Comparison of ENCODE assay signal across 8 cellular contexts in genomic region chr15:90915808-90916440, GRCh38. TPM values are rescaled to one million over a fixed set of nuclear protein-coding genes. Genes with fewer than 3 reads are reported as not detected.
DNase-seq lines count a peak whose midpoint lies in the region; ATAC-seq and TF ChIP-seq lines count a peak whose summit lies in the region.
"Had no signal": no experiment of that assay in that cellular context is flagged by ENCODE, and none has a peak within 500 bp of the region (broad histone marks: within the 10 kb centered on the region; RNA-seq: fewer than 3 reads in every experiment).

No MANE protein-coding gene starts in this region.

- H3K27me3 ChIP-seq in Peyer's patch: no peaks in the 10 kb centered on the region
- H3K27me3 ChIP-seq in heart right ventricle: no peaks in the 10 kb centered on the region
- no peaks in the 10 kb centered on the region for H3K27me3 ChIP-seq in sigmoid colon

- H3K4me1 ChIP-seq in Peyer's patch (no peaks in the 10 kb centered on the region), heart right ventricle (peaks cover 3 to 42% (median 26%) of the 10 kb centered on the region in 9 donors), sigmoid colon (peaks cover 0 to 5% (median 0%) of the 10 kb centered on the region in 4 donors)

- H3K9me3 ChIP-seq in Peyer's patch: no peaks in the 10 kb centered on the region
- no peaks in the 10 kb centered on the region for H3K9me3 ChIP-seq in heart right ventricle
- H3K9me3 ChIP-seq in sigmoid colon: no peaks in the 10 kb centered on the region

- H3K4me3 ChIP-seq in Peyer's patch (no peak overlapping the region), heart right ventricle (peak overlapping the region in 3 of 10 donors; percentile 8 to 38 (median 11)), sigmoid colon (no peak overlapping the region)

- ATAC-seq in heart right ventricle (peak; percentile 50 to 82 (median 70)), GM18502 (IDR thresholded peaks at IDR 0.05; ENCODE audit: poor library complexity, unreplicated experiment) (no peak)

- H3K27ac ChIP-seq in Peyer's patch: peak overlapping the region in 1 of 4 donors; percentile 3
- peak overlapping the region in 9 of 10 donors; percentile 64 to 90 (median 80) for H3K27ac ChIP-seq in heart right ventricle
- peak overlapping the region in 2 of 4 donors; percentile 23 to 36 for H3K27ac ChIP-seq in sigmoid colon

- WGBS in heart right ventricle, 2 donors: 73 to 77% methylated on average over 25 of the region's 25 CpGs
- 69 to 88% methylated on average over 25 of the region's 25 CpGs for WGBS in sigmoid colon, 2 donors

- DNase-seq in Peyer's patch (peak in 2 of 3 donors; percentile 20 to 67), heart right ventricle (peak; percentile 50 to 71), sigmoid colon (peak; percentile 85), cerebellar nuclear complex (lab: John Stamatoyannopoulos, UW) (no peak)
- DNase-seq in activated CD4-positive, alpha-beta T cell treated with anti-CD3 and anti-CD28 coated beads for 48 hours: no peak
- DNase-seq: activated CD8-positive, alpha-beta memory T cell treated with anti-CD3 and anti-CD28 coated beads, Interleukin-2, amount 50 U/mL, for 48 hours had no signal

- TF ChIP-seq POLR2A in Peyer's patch (IDR thresholded peaks at IDR 0.05) (no peak), sigmoid colon (IDR thresholded peaks at IDR 0.05) (no peak)

- peaks cover 0 to 99% (median 0%) of the 10 kb centered on the region in 3 donors for H3K36me3 ChIP-seq in Peyer's patch
- peaks cover 0 to 100% (median 83%) of the 10 kb centered on the region in 9 donors for H3K36me3 ChIP-seq in heart right ventricle
- H3K36me3 ChIP-seq in sigmoid colon: peaks cover 54 to 100% (median 85%) of the 10 kb centered on the region in 4 donors

- TF ChIP-seq EP300 in sigmoid colon (IDR thresholded peaks at IDR 0.05): no peak

- TF ChIP-seq CTCF in Peyer's patch (IDR thresholded peaks at IDR 0.05) (no peak), heart right ventricle (IDR thresholded peaks at IDR 0.05) (no peak), sigmoid colon (IDR thresholded peaks at IDR 0.05) (no peak)

- intact Hi-C loops in heart right ventricle (cut with DNase I) (no loop called here), sigmoid colon (cut with DNase I) (no loop called here)

RNA-seq across cellular contexts. Expression of gene MAN2A2, which starts 12.8 kb away (rescaled TPM):
- total RNA-seq in Peyer's patch: 100 to 1,000 TPM in 3 of 4 donors, 10 to 100 TPM in 1; 76.2 to 188 (median 141) TPM
- 100 to 1,000 TPM in 4 of 10 donors, 10 to 100 TPM in 6; 78.3 to 157 (median 98.1) TPM for total RNA-seq in heart right ventricle
- 10 to 100 TPM; 24.8 to 84.5 TPM for polyA plus RNA-seq in heart right ventricle
- 10 to 100 TPM; 27.2 to 57.6 (median 38.4) TPM for total RNA-seq in sigmoid colon
- 10 to 100 TPM in 1 of 3 donors, 1 to 10 TPM in 2; 3.7 to 31.0 (median 4.8) TPM for polyA plus RNA-seq in sigmoid colon

RNA-seq across cellular contexts. Expression of gene HDDC3, which starts 16.4 kb away (rescaled TPM):
- total RNA-seq in Peyer's patch (10 to 100 TPM; 16.5 to 35.6 (median 23.4) TPM), heart right ventricle (10 to 100 TPM; 10.7 to 18.2 (median 14.6) TPM), sigmoid colon (10 to 100 TPM in 1 of 4 donors, 1 to 10 TPM in 3; 5.2 to 10.7 (median 7.0) TPM)
- polyA plus RNA-seq in heart right ventricle (10 to 100 TPM; 15.3 to 18.0 TPM), sigmoid colon (10 to 100 TPM; 19.1 to 27.0 (median 24.0) TPM)

RNA-seq across cellular contexts. Expression of gene UNC45A, which starts 19.2 kb away (rescaled TPM):
- total RNA-seq in Peyer's patch (10 to 100 TPM; 45.6 to 78.4 (median 55.3) TPM), heart right ventricle (10 to 100 TPM; 19.2 to 28.0 (median 24.7) TPM), sigmoid colon (10 to 100 TPM; 36.0 to 63.5 (median 60.2) TPM)
- polyA plus RNA-seq in heart right ventricle (10 to 100 TPM; 26.0 to 26.4 TPM), sigmoid colon (10 to 100 TPM; 28.8 to 50.4 (median 31.4) TPM)

RNA-seq across cellular contexts. Expression of gene FES, which starts 31.6 kb away (rescaled TPM):
- total RNA-seq in Peyer's patch: 10 to 100 TPM in 3 of 4 donors, 1 to 10 TPM in 1; 4.7 to 37.1 (median 20.5) TPM
- total RNA-seq in heart right ventricle: 10 to 100 TPM in 8 of 10 donors, 1 to 10 TPM in 2; 8.6 to 27.7 (median 11.5) TPM
- 10 to 100 TPM; 17.7 to 23.3 TPM for polyA plus RNA-seq in heart right ventricle
- 10 to 100 TPM; 28.0 to 35.5 (median 30.4) TPM for total RNA-seq in sigmoid colon
- 10 to 100 TPM in 1 of 3 donors, 1 to 10 TPM in 2; 4.9 to 17.6 (median 7.2) TPM for polyA plus RNA-seq in sigmoid colon
- polyA plus RNA-seq: neural cell had no signal

RNA-seq across cellular contexts. Expression of gene RCCD1, which starts 38.8 kb away (rescaled TPM):
- total RNA-seq in Peyer's patch: 10 to 100 TPM; 10.2 to 23.1 (median 20.1) TPM
- total RNA-seq in heart right ventricle: 10 to 100 TPM in 1 of 10 donors, 1 to 10 TPM in 9; 5.5 to 11.8 (median 7.6) TPM
- 1 to 10 TPM; 6.0 to 8.3 TPM for polyA plus RNA-seq in heart right ventricle
- 1 to 10 TPM; 5.2 to 8.0 (median 6.7) TPM for total RNA-seq in sigmoid colon
- 10 to 100 TPM in 1 of 3 donors, 1 to 10 TPM in 2; 4.2 to 11.8 (median 6.7) TPM for polyA plus RNA-seq in sigmoid colon

Comparison
In these comparisons a context has a peak if more than half of its experiments do, and no peak if none do; other contexts are left out.
1. DNase-seq: peak in Peyer's patch (2 of 3), heart right ventricle (2 of 2) and sigmoid colon (single experiment); none in activated CD4-positive, alpha-beta T cell treated with anti-CD3 and anti-CD28 coated beads for 48 hours (single experiment) and cerebellar nuclear complex (0 of 2).